Comparison of ENCODE assay signal across 10 cellular contexts in genomic region chr1:173414136-173414535, GRCh38.
DNase-seq lines count a peak whose midpoint lies in the region; ATAC-seq and TF ChIP-seq lines count a peak whose summit lies in the region.
"Had no signal": no experiment of that assay in that cellular context is flagged by ENCODE, and none has a peak within 500 bp of the region (broad histone marks: within the 10 kb centered on the region; RNA-seq: fewer than 3 reads in every experiment).

No MANE protein-coding gene starts in this region.

- H3K27ac ChIP-seq in right cardiac atrium (ENCODE audit: low read length) (peak overlapping the region; percentile 26), right atrium auricular region (peak overlapping the region in 1 of 2 donors; percentile 36), Karpas-422 (ENCODE audit: low read length) (no peak overlapping the region)
- H3K27ac ChIP-seq: cardiac muscle cell, thoracic aorta had no signal

- DNase-seq in right cardiac atrium (no peak), right atrium auricular region (ENCODE audit: low spot score) (no peak), Karpas-422 (peak; percentile 68), NCI-H1092 (lab: John Stamatoyannopoulos, UW) (no peak), nephron progenitor cell (no peak), nucleus accumbens (lab: John Stamatoyannopoulos, UW) (no peak)
- DNase-seq in activated naive CD4-positive, alpha-beta T cell treated with anti-CD3 and anti-CD28 coated beads, Interleukin-2, amount 50 U/mL, for 16 hours: no peak

- no peak overlapping the region for H2AFZ ChIP-seq in Karpas-422 (ENCODE audit: low read length)

- H3K27me3 ChIP-seq in right cardiac atrium (ENCODE audit: control insufficient read depth, insufficient read depth): no peaks in the 10 kb centered on the region
- no peaks in the 10 kb centered on the region for H3K27me3 ChIP-seq in right atrium auricular region
- no peaks in the 10 kb centered on the region for H3K27me3 ChIP-seq in Karpas-422 (ENCODE audit: low read length)
- H3K27me3 ChIP-seq: cardiac muscle cell had no signal

- H3K36me3 ChIP-seq in right atrium auricular region (peaks cover 4% of the 10 kb centered on the region), Karpas-422 (ENCODE audit: insufficient read depth, low read length) (no peaks in the 10 kb centered on the region)
- H3K36me3 ChIP-seq: cardiac muscle cell had no signal

- WGBS in right cardiac atrium: 67% methylated on average over 3 of the region's 3 CpGs

- H3K4me1 ChIP-seq in right cardiac atrium (ENCODE audit: control insufficient read depth, insufficient read depth, low read length) (peaks cover 4% of the 10 kb centered on the region), right atrium auricular region (peaks cover 0 to 31% of the 10 kb centered on the region in 2 donors), Karpas-422 (ENCODE audit: low read length) (peaks cover 48% of the 10 kb centered on the region)

- no peaks in the 10 kb centered on the region for H3K27me3 Mint-ChIP-seq in nephron progenitor cell (ENCODE audit: low read depth, poor library complexity)

- H3K79me2 ChIP-seq in Karpas-422 (ENCODE audit: low read length): no peaks in the 10 kb centered on the region

- no peaks in the 10 kb centered on the region for H3K9me2 ChIP-seq in Karpas-422 (replicated peaks; ENCODE audit: insufficient read depth, low read length)

- no peak overlapping the region for H3K4me3 Mint-ChIP-seq in nephron progenitor cell

- no peaks in the 10 kb centered on the region for H3K9me3 Mint-ChIP-seq in nephron progenitor cell

- intact Hi-C loops in right cardiac atrium (cut with DNase I): loop anchor here in 1 of 4 donors (10.0 kb wide), 1 partner anchor 159 kb away; no protein-coding TSS in a partner anchor

- ATAC-seq in right cardiac atrium (peak in 1 of 2 donors; percentile 46), HG02840 (IDR thresholded peaks at IDR 0.05; ENCODE audit: low FRiP score, unreplicated experiment) (peak; percentile 28)

- no peaks in the 10 kb centered on the region for H4K20me1 ChIP-seq in Karpas-422 (ENCODE audit: insufficient read depth, low read depth, low read length)

- H3K4me3 ChIP-seq in right cardiac atrium (ENCODE audit: low read length): no peak overlapping the region
- no peak overlapping the region for H3K4me3 ChIP-seq in right atrium auricular region
- H3K4me3 ChIP-seq in Karpas-422 (ENCODE audit: low read length): no peak overlapping the region
- H3K4me3 ChIP-seq: cardiac muscle cell, thoracic aorta had no signal

- no peak overlapping the region for H3K27ac Mint-ChIP-seq in nephron progenitor cell

- H3K9me3 ChIP-seq in right cardiac atrium (ENCODE audit: control insufficient read depth, low read length) (no peaks in the 10 kb centered on the region), right atrium auricular region (no peaks in the 10 kb centered on the region), Karpas-422 (ENCODE audit: low read length) (no peaks in the 10 kb centered on the region)
- H3K9me3 ChIP-seq: thoracic aorta had no signal

- TF ChIP-seq CTCF in right atrium auricular region (IDR thresholded peaks at IDR 0.05) (no peak), nephron progenitor cell (IDR thresholded peaks at IDR 0.05) (no peak)

- peaks cover 9% of the 10 kb centered on the region for H3K4me1 Mint-ChIP-seq in nephron progenitor cell

- no peaks in the 10 kb centered on the region for H3K36me3 Mint-ChIP-seq in nephron progenitor cell (ENCODE audit: low read depth)

- no peak overlapping the region for H3K4me2 ChIP-seq in Karpas-422 (ENCODE audit: low read depth, low read length, poor library complexity, severe bottlenecking)

- 0 out of 2 replicates have a peak overlapping the region, but pooled peaks have one; percentile 12 for H3K9ac ChIP-seq in Karpas-422 (ENCODE audit: low read length)
